In genomic region chr20:36620917-36621316, GRCh38 we compare ENCODE assay signal across 24 cellular contexts. TPM values are rescaled to one million over a fixed set of nuclear protein-coding genes. Genes with fewer than 3 reads are reported as not detected.
"Had no signal": no experiment of that assay in that cellular context is flagged by ENCODE, and none has a peak within 500 bp of the region (broad histone marks: within the 10 kb centered on the region; RNA-seq: fewer than 3 reads in every experiment).

No MANE protein-coding gene starts in this region.

- H3K27ac Mint-ChIP-seq: activated CD4-positive, alpha-beta memory T cell treated with anti-CD3 and anti-CD28 coated beads for 36 hours; activated T-helper 1 cell treated with anti-CD3 and anti-CD28 coated beads, Interleukin-12 subunit alpha, Interleukin-12 subunit beta, Interleukin-2, Interleukin-4 antibody, amounts not matched to agents 30 ng/mL and 10 ng/mL and 1 ng/mL, durations not matched to agents 14 hours and 24 hours and 36 hours; brain; memory B cell had no signal

- H3K4me3 ChIP-seq: coronary artery, mucosa of descending colon, suprapubic skin had no signal

- DNase-seq: activated CD4-positive, alpha-beta memory T cell treated with anti-CD3 and anti-CD28 coated beads for 36 hours; activated CD4-positive, CD25-positive, alpha-beta regulatory T cell treated with anti-CD3 and anti-CD28 coated beads, Interleukin-2, amount 50 U/mL, for 72 hours; activated CD8-positive, alpha-beta memory T cell treated with anti-CD3 and anti-CD28 coated beads, Interleukin-2, amount 50 U/mL, for 48 hours; activated naive CD4-positive, alpha-beta T cell; amygdala; central memory CD4-positive, alpha-beta T cell; foreskin fibroblast; hypothalamus; kidney glomerular epithelial cell; left ventricle myocardium superior; mucosa of descending colon; nucleus accumbens; stimulated activated CD4-positive, alpha-beta T cell treated with anti-CD3 and anti-CD28 coated beads, Interleukin-2, amount 100 ng/mL, for 48 hours; stimulated activated naive CD4-positive, alpha-beta T cell; trophoblast cell had no signal

- H3K27me3 Mint-ChIP-seq: activated CD4-positive, alpha-beta memory T cell treated with anti-CD3 and anti-CD28 coated beads for 36 hours; brain; memory B cell had no signal

- H3K4me3 Mint-ChIP-seq: activated CD4-positive, alpha-beta memory T cell treated with anti-CD3 and anti-CD28 coated beads for 36 hours; activated T-helper 1 cell treated with anti-CD3 and anti-CD28 coated beads, Interleukin-12 subunit alpha, Interleukin-12 subunit beta, Interleukin-2, Interleukin-4 antibody, amounts not matched to agents 30 ng/mL and 10 ng/mL and 1 ng/mL, durations not matched to agents 14 hours and 24 hours and 36 hours; brain; memory B cell; nephron had no signal

- H3K27me3 ChIP-seq: suprapubic skin had no signal

- ATAC-seq: left ventricle myocardium superior, mucosa of descending colon had no signal

- H3K36me3 Mint-ChIP-seq: brain had no signal

- H3K27ac ChIP-seq: coronary artery, suprapubic skin had no signal

- H3K36me3 ChIP-seq: suprapubic skin had no signal

- H3K9me3 Mint-ChIP-seq: activated CD4-positive, alpha-beta memory T cell treated with anti-CD3 and anti-CD28 coated beads for 36 hours; activated T-helper 1 cell treated with anti-CD3 and anti-CD28 coated beads, Interleukin-12 subunit alpha, Interleukin-12 subunit beta, Interleukin-2, Interleukin-4 antibody, amounts not matched to agents 30 ng/mL and 10 ng/mL and 1 ng/mL, durations not matched to agents 14 hours and 24 hours and 36 hours; brain; memory B cell; nephron had no signal

- H3K9me3 ChIP-seq: mucosa of descending colon, suprapubic skin had no signal

- H3K4me1 Mint-ChIP-seq: brain, memory B cell, nephron had no signal

RNA-seq across cellular contexts. Expression of gene SLA2, which starts 25.1 kb away (rescaled TPM):
- total RNA-seq: endothelial cell of umbilical vein, SK-MEL-5, skeletal muscle tissue had no signal
- polyA plus RNA-seq: endothelial cell of umbilical vein had no signal
